8 cellular contexts compared by ENCODE assay signal in the genomic region with DNA sequence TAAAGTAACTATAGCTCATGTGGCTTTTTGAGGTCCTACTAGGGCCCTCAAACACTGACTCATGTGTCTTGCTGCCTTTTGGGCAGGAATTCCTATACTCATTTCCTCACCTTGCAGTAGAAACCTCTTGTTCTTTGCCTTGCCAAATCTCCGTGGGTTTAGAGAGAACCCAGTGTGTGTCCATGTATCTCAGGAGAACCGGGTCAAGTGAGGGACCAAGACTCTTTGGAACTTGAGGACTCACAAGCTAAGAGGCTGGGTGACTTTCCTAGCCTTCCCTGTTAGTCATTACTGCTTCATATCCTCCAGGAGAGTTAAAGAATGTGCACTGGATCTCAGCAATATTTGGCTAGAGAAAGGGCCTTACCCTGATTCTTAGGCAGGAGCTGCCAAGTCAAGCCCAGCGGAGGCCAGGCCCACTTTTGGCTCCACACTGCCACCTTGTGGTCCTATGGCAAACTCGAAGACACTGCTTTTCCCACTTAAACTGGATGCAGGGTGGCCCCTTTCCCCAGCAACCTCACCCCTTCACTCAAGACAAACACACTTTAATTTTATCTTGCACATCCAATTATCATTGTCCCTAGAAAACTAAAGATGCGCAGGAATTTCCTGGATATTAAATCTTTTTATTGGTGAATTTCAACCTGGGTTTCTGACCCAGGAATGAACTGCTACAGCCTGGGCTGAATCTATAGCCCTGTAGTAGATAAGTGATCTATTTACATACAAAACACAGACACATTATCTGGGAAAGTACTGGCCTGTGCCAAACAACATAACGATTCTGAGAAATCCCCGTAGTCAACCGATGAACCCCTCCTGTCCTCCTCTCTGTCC. TPM values are rescaled to one million over a fixed set of nuclear protein-coding genes. Genes with fewer than 3 reads are reported as not detected.
DNase-seq lines count a peak whose midpoint lies in the region; ATAC-seq and TF ChIP-seq lines count a peak whose summit lies in the region.

No MANE protein-coding gene starts in this region.

- H3K27ac ChIP-seq in CD8-positive, alpha-beta T cell (ENCODE audit: low read depth, low read length), result no peak overlapping the region

- DNase-seq in CD8-positive, alpha-beta T cell, result peak; percentile 56 to 85 (median 68)
- DNase-seq in HCEC 1CT, result peak; percentile 70
- peak; percentile 56 for DNase-seq in NCI-H2107 (lab: John Stamatoyannopoulos, UW)
- DNase-seq in UCSD-AML1 (lab: John Stamatoyannopoulos, UW; ENCODE audit: unreplicated experiment), result peak; percentile 78
- peak; percentile 44 to 54 (median 50) for DNase-seq in immature natural killer cell
- DNase-seq in stimulated activated CD4-positive, alpha-beta T cell treated with anti-CD3 and anti-CD28 coated beads, Interleukin-15, amount 100 ng/mL, for 24 hours, result peak; percentile 85

- no peaks in the 10 kb centered on the region for H3K4me1 Mint-ChIP-seq in CD8-positive, alpha-beta T cell (ENCODE audit: low read depth)
- peaks cover 18% of the 10 kb centered on the region for H3K4me1 Mint-ChIP-seq in brain
- H3K4me1 Mint-ChIP-seq in immature natural killer cell, result no peaks in the 10 kb centered on the region

- peak; percentile 79 for ATAC-seq in CD8-positive, alpha-beta T cell
- no peak for ATAC-seq in HG02610 (IDR thresholded peaks at IDR 0.05; ENCODE audit: unreplicated experiment)

- H3K9me3 ChIP-seq in CD8-positive, alpha-beta T cell (ENCODE audit: low read length), result no peaks in the 10 kb centered on the region

- H3K27me3 Mint-ChIP-seq in CD8-positive, alpha-beta T cell (ENCODE audit: low read depth), result peaks cover under 1% of the 10 kb centered on the region
- H3K27me3 Mint-ChIP-seq in brain, result no peaks in the 10 kb centered on the region
- peaks cover 0 to 11% (median 0%) of the 10 kb centered on the region in 3 donors for H3K27me3 Mint-ChIP-seq in immature natural killer cell (ENCODE audit: low read depth in 3 of 3)

- CTCF ChIA-PET in CD8-positive, alpha-beta T cell (lab: Charles Lee), result interaction anchor here (0.7 to 7.8 kb wide), 19 partner anchors 9 to 529 kb away, joined by 3 to 103 read pairs (median 6); a partner anchor contains a TSS

- H3K27me3 ChIP-seq in CD8-positive, alpha-beta T cell (ENCODE audit: insufficient read depth, low read length), result no peaks in the 10 kb centered on the region

- no peaks in the 10 kb centered on the region for H3K36me3 Mint-ChIP-seq in CD8-positive, alpha-beta T cell
- H3K36me3 Mint-ChIP-seq in brain (no peaks in the 10 kb centered on the region), immature natural killer cell (no peaks in the 10 kb centered on the region)

- H3K36me3 ChIP-seq in CD8-positive, alpha-beta T cell (ENCODE audit: insufficient read depth, low read length), result no peaks in the 10 kb centered on the region

- no peak overlapping the region for H3K4me3 ChIP-seq in CD8-positive, alpha-beta T cell (ENCODE audit: low read depth, low read length)

- intact Hi-C loops in CD8-positive, alpha-beta T cell (cut with DNase I, micrococcal nuclease), result loop anchor here (1.0 to 5.0 kb wide), 5 partner anchors 76 to 449 kb away; no protein-coding TSS in a partner anchor

- POLR2A ChIA-PET in CD8-positive, alpha-beta T cell (lab: Charles Lee), result no interaction called here

- no peaks in the 10 kb centered on the region for H3K4me1 ChIP-seq in CD8-positive, alpha-beta T cell (ENCODE audit: insufficient read depth, low read length)

- no peak overlapping the region for H3K27ac Mint-ChIP-seq in CD8-positive, alpha-beta T cell
- H3K27ac Mint-ChIP-seq in brain (peak overlapping the region; percentile 24 to 58 (median 54)), immature natural killer cell (no peak overlapping the region)

- peak; percentile 71 for TF ChIP-seq CTCF in CD8-positive, alpha-beta T cell (IDR thresholded peaks at IDR 0.05)
- peak; percentile 94 to 95 for TF ChIP-seq CTCF in brain (conservative IDR thresholded peaks at IDR 0.05)

- no peak overlapping the region for H3K4me3 Mint-ChIP-seq in CD8-positive, alpha-beta T cell
- H3K4me3 Mint-ChIP-seq in brain (no peak overlapping the region), immature natural killer cell (no peak overlapping the region)

- no peaks in the 10 kb centered on the region for H3K9me3 Mint-ChIP-seq in CD8-positive, alpha-beta T cell
- no peaks in the 10 kb centered on the region for H3K9me3 Mint-ChIP-seq in brain
- no peaks in the 10 kb centered on the region for H3K9me3 Mint-ChIP-seq in immature natural killer cell

RNA-seq across cellular contexts. Expression of a gene that starts 10.6 kb away (rescaled TPM):
- not detected for total RNA-seq in CD8-positive, alpha-beta T cell
- 0.70 TPM for polyA plus RNA-seq in brain (ENCODE audit: insufficient read depth, low read depth, low replicate concordance)
- polyA plus RNA-seq in immature natural killer cell, result not detected

RNA-seq across cellular contexts. Expression of a gene that starts 53.6 kb away (rescaled TPM):
- not detected for total RNA-seq in CD8-positive, alpha-beta T cell
- not detected for polyA plus RNA-seq in brain (ENCODE audit: insufficient read depth, low read depth, low replicate concordance)
- 1 to 10 TPM in 1 of 3 donors, not detected in 2; 1.0 TPM for polyA plus RNA-seq in immature natural killer cell

Comparison
In these comparisons a context has a peak if more than half of its experiments do, and no peak if none do; other contexts are left out.
1. H3K27ac Mint-ChIP-seq: peak in brain (5 of 5); none in CD8-positive, alpha-beta T cell (single experiment) and immature natural killer cell (0 of 6).
2. Peak in every context shown above with its lines, with median percentiles within 50 percentile points of each other: DNase-seq.